37 cellular contexts compared by ENCODE assay signal in the genomic region with DNA sequence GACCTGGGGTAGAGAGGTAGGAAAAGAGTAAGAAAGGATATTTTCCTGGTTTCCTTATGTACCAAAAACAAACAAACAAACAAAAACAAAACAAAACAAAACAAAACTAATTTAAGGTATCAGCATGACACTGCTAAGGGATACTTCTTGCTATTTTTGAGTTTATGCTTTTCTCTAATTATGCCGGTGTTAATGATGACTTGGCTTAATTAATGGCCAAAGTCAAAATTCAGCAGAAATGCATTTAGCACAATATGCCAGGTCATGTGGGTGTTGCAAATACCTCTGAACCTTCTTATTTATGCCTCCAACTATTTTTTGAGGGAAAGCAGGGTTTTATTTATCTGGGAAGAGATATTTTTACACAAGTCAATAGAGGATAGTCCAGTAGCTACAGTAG. TPM values are rescaled to one million over a fixed set of nuclear protein-coding genes. Genes with fewer than 3 reads are reported as not detected.
"Had no signal": no experiment of that assay in that cellular context is flagged by ENCODE, and none has a peak within 500 bp of the region (broad histone marks: within the 10 kb centered on the region; RNA-seq: fewer than 3 reads in every experiment).

No MANE protein-coding gene starts in this region.

- H3K36me3 Mint-ChIP-seq: activated naive CD4-positive, alpha-beta T cell treated with anti-CD3 and anti-CD28 coated beads, Interleukin-2, amount 10 ng/mL, durations not matched to agents 7 days and 5 days; activated naive CD8-positive, alpha-beta T cell; activated naive CD8-positive, alpha-beta T cell treated with anti-CD3 and anti-CD28 coated beads, Interleukin-2, amount 10 ng/mL, durations not matched to agents 7 days and 5 days; brain had no signal

- H3K4me1 ChIP-seq: ascending aorta had no signal

- H3K27me3 ChIP-seq: ascending aorta had no signal

- H3K4me1 Mint-ChIP-seq: activated B cell treated with CpG ODN at 0.5 μM for 24 hours; activated CD4-positive, alpha-beta T cell treated with anti-CD3 and anti-CD28 coated beads, Interleukin-2, amount 10 ng/mL, durations not matched to agents 24 days and 14 days; activated naive CD4-positive, alpha-beta T cell treated with anti-CD3 and anti-CD28 coated beads, Interleukin-2, amount 10 ng/mL, durations not matched to agents 7 days and 5 days; activated naive CD4-positive, alpha-beta T cell treated with anti-CD3 and anti-CD28 coated beads, Interleukin-2, amount 50 U/mL, for 24 hours; activated naive CD8-positive, alpha-beta T cell treated with anti-CD3 and anti-CD28 coated beads, Interleukin-2, amount 10 ng/mL, durations not matched to agents 7 days and 5 days; activated naive CD8-positive, alpha-beta T cell treated with anti-CD3 and anti-CD28 coated beads, Interleukin-2, amount 50 U/mL, for 24 hours; central memory CD8-positive, alpha-beta T cell had no signal

- H3K27ac ChIP-seq: ascending aorta, cardiac muscle cell, VCaP had no signal

- H3K9me3 Mint-ChIP-seq: activated B cell treated with CpG ODN at 0.5 μM for 24 hours; activated CD4-positive, alpha-beta T cell treated with anti-CD3 and anti-CD28 coated beads, Interleukin-2, amount 10 ng/mL, durations not matched to agents 24 days and 14 days; brain had no signal

- H3K4me3 Mint-ChIP-seq: activated B cell treated with CpG ODN at 0.5 μM for 24 hours; activated CD4-positive, alpha-beta memory T cell treated with anti-CD3 and anti-CD28 coated beads for 36 hours; activated CD4-positive, alpha-beta T cell treated with anti-CD3 and anti-CD28 coated beads, Interleukin-2, amount 10 ng/mL, durations not matched to agents 24 days and 14 days; activated CD8-positive, alpha-beta T cell treated with anti-CD3 and anti-CD28 coated beads for 36 hours; activated naive CD4-positive, alpha-beta T cell treated with anti-CD3 and anti-CD28 coated beads, Interleukin-2, amount 10 ng/mL, durations not matched to agents 7 days and 5 days; activated naive CD4-positive, alpha-beta T cell treated with anti-CD3 and anti-CD28 coated beads, Interleukin-2, amount 50 U/mL, for 24 hours; activated naive CD8-positive, alpha-beta T cell; activated naive CD8-positive, alpha-beta T cell treated with anti-CD3 and anti-CD28 coated beads, Interleukin-2, amount 10 ng/mL, durations not matched to agents 7 days and 5 days; activated naive CD8-positive, alpha-beta T cell treated with anti-CD3 and anti-CD28 coated beads, Interleukin-2, amount 50 U/mL, for 24 hours; brain; central memory CD8-positive, alpha-beta T cell; T-helper 1 cell treated with Interleukin-12 subunit alpha and Interleukin-12 subunit beta and Interleukin-4 antibody, amounts not matched to agents 30 μg/mL and 1 μg/mL, for 36 hours; T-helper 2 cell treated with Interferon-gamma antibody and Interleukin-4, amounts not matched to agents 5 μg/mL and 100 μg/mL, for 36 hours had no signal

- H3K9me3 ChIP-seq: ascending aorta had no signal

- H3K36me3 ChIP-seq: ascending aorta, cardiac muscle cell had no signal

- FAIRE-seq: bronchial epithelial cell, TTC549 had no signal

- DNase-seq: activated B cell treated with CpG ODN at 0.5 μM for 24 hours; activated CD4-positive, alpha-beta memory T cell treated with anti-CD3 and anti-CD28 coated beads for 36 hours; activated CD4-positive, alpha-beta T cell treated with anti-CD3 and anti-CD28 coated beads for 4 hours; activated CD4-positive, alpha-beta T cell treated with anti-CD3 and anti-CD28 coated beads, Interleukin-2, amount 10 ng/mL, durations not matched to agents 24 days and 14 days; activated CD4-positive, alpha-beta T cell treated with anti-CD3 and anti-CD28 coated beads, Interleukin-2, amount 50 U/mL, for 1 hour; activated CD4-positive, alpha-beta T cell treated with anti-CD3 and anti-CD28 coated beads, Interleukin-2, amount 50 U/mL, for 4 hours; activated CD4-positive, CD25-positive, alpha-beta regulatory T cell treated with anti-CD3 and anti-CD28 coated beads, Interleukin-2, amount 50 U/mL, for 72 hours; activated CD8-positive, alpha-beta memory T cell treated with anti-CD3 and anti-CD28 coated beads, Interleukin-2, amount 50 U/mL, for 4 hours; activated CD8-positive, alpha-beta T cell treated with anti-CD3 and anti-CD28 coated beads for 36 hours; activated effector memory CD4-positive, alpha-beta T cell treated with Interleukin-2 at 50 U/mL for 16 hours; activated gamma-delta T cell; activated naive CD4-positive, alpha-beta T cell treated with anti-CD3 and anti-CD28 coated beads, Interleukin-2, amount 10 ng/mL, durations not matched to agents 7 days and 5 days; activated naive CD4-positive, alpha-beta T cell treated with Interleukin-2 at 50 U/mL for 16 hours; activated naive CD8-positive, alpha-beta T cell treated with anti-CD3 and anti-CD28 coated beads, Interleukin-2, amount 10 ng/mL, durations not matched to agents 7 days and 5 days; activated naive CD8-positive, alpha-beta T cell treated with anti-CD3 and anti-CD28 coated beads, Interleukin-2, amount 50 U/mL, for 24 hours; activated T-cell treated with anti-CD3 and anti-CD28 coated beads for 4 hours; activated T-cell treated with anti-CD3 and anti-CD28 coated beads, Interleukin-2, amount 50 U/mL, for 1 hour; activated T-cell treated with anti-CD3 and anti-CD28 coated beads, Interleukin-2, amount 50 U/mL, for 48 hours; amygdala; anterior cingulate cortex; caudate nucleus; cerebellar nuclear complex; T-helper 2 cell; T-helper 9 cell had no signal

- H3K4me3 ChIP-seq: ascending aorta, cardiac muscle cell had no signal

- ATAC-seq: activated CD8-positive, alpha-beta T cell treated with anti-CD3 and anti-CD28 coated beads for 36 hours; activated naive CD8-positive, alpha-beta T cell treated with anti-CD3 and anti-CD28 coated beads, Interleukin-2, amount 50 U/mL, for 24 hours had no signal

RNA-seq across cellular contexts. Expression of gene CHST9, which starts 3.2 kb away (rescaled TPM):
- total RNA-seq: activated B cell treated with CpG ODN at 0.5 μM for 24 hours; activated CD4-positive, alpha-beta memory T cell treated with anti-CD3 and anti-CD28 coated beads for 36 hours; activated CD4-positive, alpha-beta T cell treated with anti-CD3 and anti-CD28 coated beads, Interleukin-2, amount 10 ng/mL, durations not matched to agents 24 days and 14 days; activated CD8-positive, alpha-beta memory T cell treated with anti-CD3 and anti-CD28 coated beads for 36 hours; activated CD8-positive, alpha-beta T cell treated with anti-CD3 and anti-CD28 coated beads for 36 hours; activated naive CD8-positive, alpha-beta T cell treated with anti-CD3 and anti-CD28 coated beads, Interleukin-2, amount 10 ng/mL, durations not matched to agents 7 days and 5 days; activated T-helper 2 cell treated with anti-CD3 and anti-CD28 coated beads, Interferon-gamma antibody, Interleukin-2, Interleukin-4, amounts not matched to agents 10 μg/mL and 5 μg/mL and 100 μg/mL, durations not matched to agents 14 hours and 24 hours and 36 hours had no signal
- polyA plus RNA-seq: cardiac muscle cell had no signal
